16 cellular contexts compared by ENCODE assay signal in the genomic region with DNA sequence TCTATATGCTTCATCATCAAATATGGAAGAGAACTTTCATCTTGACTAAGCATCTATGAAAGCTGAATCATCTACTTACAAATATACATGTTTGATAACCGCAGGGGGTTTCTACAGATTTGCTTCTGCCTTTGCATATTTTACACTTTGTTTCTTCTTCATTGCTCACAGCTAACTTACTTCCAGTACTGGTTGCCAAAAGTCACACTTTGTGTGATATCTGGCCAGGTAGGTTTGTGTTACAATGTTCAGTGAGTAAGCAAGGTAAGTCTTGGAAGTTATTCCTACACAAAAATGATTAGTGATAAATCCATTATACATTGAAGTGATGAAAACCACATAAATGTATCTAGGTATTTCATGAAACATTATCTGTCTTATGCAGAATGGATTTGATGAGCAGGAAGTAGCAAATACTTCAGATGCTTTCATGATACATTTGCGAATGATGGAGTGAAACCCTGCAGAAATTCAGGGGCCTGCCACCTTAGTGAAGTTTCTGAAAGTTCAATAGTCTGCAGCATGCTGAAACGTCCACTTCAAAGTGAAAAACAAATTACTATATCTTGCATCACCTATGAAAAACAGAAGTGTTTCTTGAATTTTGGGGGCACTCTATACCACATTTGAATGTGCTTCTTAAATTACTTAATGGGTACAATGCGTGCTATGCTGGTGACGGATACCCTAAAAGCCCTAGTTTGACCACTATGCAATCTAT.
A peak's percentile ranks its signal among the peaks of the same experiment; 100 is the strongest.
DNase-seq lines count a peak whose midpoint lies in the region; ATAC-seq, FAIRE-seq and TF ChIP-seq lines count a peak whose summit lies in the region.
"Had no signal": no experiment of that assay in that cellular context is flagged by ENCODE, and none has a peak within 500 bp of the region (broad histone marks: within the 10 kb centered on the region; RNA-seq: fewer than 3 reads in every experiment).

No MANE protein-coding gene starts in this region.

- no peak for TF ChIP-seq CTCF in K562 (IDR thresholded peaks at IDR 0.05 in 2 of 3, conservative IDR thresholded peaks at IDR 0.05 in 1 of 3; ENCODE audit: insufficient read depth in 2 of 3, low read depth in 1 of 3, low read length in 3 of 3)
- no peak for TF ChIP-seq CTCF in hepatocyte (IDR thresholded peaks at IDR 0.05; ENCODE audit: poor library complexity)

- no peak overlapping the region for H3K4ac ChIP-seq in mesenchymal stem cell (ENCODE audit: low read depth in 1 of 2, low read length in 2 of 2)

- H3K27me3 ChIP-seq in K562 (ENCODE audit: control insufficient read depth in 2 of 2, insufficient read depth in 2 of 2, low read length in 2 of 2), result no peaks in the 10 kb centered on the region
- no peaks in the 10 kb centered on the region for H3K27me3 ChIP-seq in mesenchymal stem cell (ENCODE audit: control insufficient read depth in 1 of 2, insufficient read depth in 1 of 2, low read length in 2 of 2)
- H3K27me3 ChIP-seq in hepatocyte, result no peaks in the 10 kb centered on the region
- H3K27me3 ChIP-seq: suprapubic skin had no signal

- H3K9ac ChIP-seq in K562 (ENCODE audit: insufficient read depth in 1 of 2, low read depth in 2 of 2, low read length in 2 of 2) (no peak overlapping the region), mesenchymal stem cell (ENCODE audit: low read length) (no peak overlapping the region)

- H3K79me1 ChIP-seq in mesenchymal stem cell (replicated peaks; ENCODE audit: low read length, poor library complexity, severe bottlenecking), result no peaks in the 10 kb centered on the region

- no peak overlapping the region for H2AK5ac ChIP-seq in mesenchymal stem cell (ENCODE audit: low read length, severe bottlenecking)

- peaks cover 15% of the 10 kb centered on the region for H3K4me1 Mint-ChIP-seq in activated CD4-positive, alpha-beta memory T cell treated with anti-CD3 and anti-CD28 coated beads, Interleukin-2, amount 10 ng/mL, durations not matched to agents 7 days and 5 days
- peaks cover 13% of the 10 kb centered on the region for H3K4me1 Mint-ChIP-seq in activated CD4-positive, alpha-beta memory T cell treated with anti-CD3 and anti-CD28 coated beads for 36 hours (ENCODE audit: low read depth)
- H3K4me1 Mint-ChIP-seq: brain had no signal

- H2BK12ac ChIP-seq in mesenchymal stem cell (ENCODE audit: low read length in 2 of 2), result no peak overlapping the region

- no peak overlapping the region for H2AFZ ChIP-seq in K562 (ENCODE audit: low read depth, low read length)
- H2AFZ ChIP-seq in mesenchymal stem cell (ENCODE audit: low read depth, low read length), result no peak overlapping the region
- no peak overlapping the region for H2AFZ ChIP-seq in hepatocyte

- no peak overlapping the region for H3K14ac ChIP-seq in mesenchymal stem cell (ENCODE audit: low read length in 2 of 2)

- H3K36me3 ChIP-seq in K562 (ENCODE audit: control insufficient read depth, insufficient read depth, low read length) (no peaks in the 10 kb centered on the region), mesenchymal stem cell (ENCODE audit: control insufficient read depth in 1 of 2, insufficient read depth in 2 of 2, low read depth in 1 of 2, low read length in 2 of 2) (no peaks in the 10 kb centered on the region), hepatocyte (replicated peaks; ENCODE audit: insufficient read depth, low read depth) (no peaks in the 10 kb centered on the region)
- H3K36me3 ChIP-seq: suprapubic skin had no signal

- no peaks in the 10 kb centered on the region for H3K27me3 Mint-ChIP-seq in activated CD4-positive, alpha-beta memory T cell treated with anti-CD3 and anti-CD28 coated beads, Interleukin-2, amount 10 ng/mL, durations not matched to agents 7 days and 5 days
- H3K27me3 Mint-ChIP-seq in activated CD4-positive, alpha-beta memory T cell treated with anti-CD3 and anti-CD28 coated beads for 36 hours, result peaks cover 3% of the 10 kb centered on the region
- H3K27me3 Mint-ChIP-seq: brain had no signal

- H3K4me3 ChIP-seq in K562 (no peak overlapping the region), mesenchymal stem cell (ENCODE audit: insufficient read depth in 1 of 2, low read depth in 1 of 2, low read length in 2 of 2) (no peak overlapping the region), hepatocyte (no peak overlapping the region)
- H3K4me3 ChIP-seq: suprapubic skin had no signal

- DNase-seq in activated CD4-positive, alpha-beta memory T cell treated with anti-CD3 and anti-CD28 coated beads, Interleukin-2, amount 10 ng/mL, durations not matched to agents 7 days and 5 days, result no peak
- no peak for DNase-seq in activated CD4-positive, alpha-beta memory T cell treated with anti-CD3 and anti-CD28 coated beads for 36 hours
- DNase-seq in K562 (ENCODE audit: extremely low read depth in 1 of 4, low spot score in 3 of 4) (no peak), mesenchymal stem cell (no peak), hepatocyte (ENCODE audit: low spot score) (no peak), head of caudate nucleus (no peak)
- DNase-seq: DND-41; HFFc6; NCI-H1092 treated with DMSO at 0.1 percent for 48 hours; stimulated activated CD4-positive, alpha-beta T cell treated with anti-CD3 and anti-CD28 coated beads, Interleukin-2, amount 100 ng/mL, for 24 hours had no signal

- POLR2A ChIA-PET in activated CD4-positive, alpha-beta memory T cell treated with anti-CD3 and anti-CD28 coated beads, Interleukin-2, amount 10 ng/mL, durations not matched to agents 7 days and 5 days (lab: Charles Lee), result no interaction called here
- POLR2A ChIA-PET in activated CD4-positive, alpha-beta memory T cell treated with anti-CD3 and anti-CD28 coated beads for 36 hours (lab: Charles Lee), result no interaction called here
- POLR2A ChIA-PET in K562 (lab: Yijun Ruan, JAX), result interaction anchor here (0.8 kb wide), 1 partner anchor 15 kb away, joined by 3 read pairs; no protein-coding TSS in a partner anchor

- no peaks in the 10 kb centered on the region for H3K9me3 Mint-ChIP-seq in activated CD4-positive, alpha-beta memory T cell treated with anti-CD3 and anti-CD28 coated beads, Interleukin-2, amount 10 ng/mL, durations not matched to agents 7 days and 5 days
- H3K9me3 Mint-ChIP-seq in activated CD4-positive, alpha-beta memory T cell treated with anti-CD3 and anti-CD28 coated beads for 36 hours, result no peaks in the 10 kb centered on the region
- H3K9me3 Mint-ChIP-seq: brain; HFFc6; T-helper 1 cell treated with Interleukin-12 subunit alpha and Interleukin-12 subunit beta and Interleukin-4 antibody, amounts not matched to agents 30 μg/mL and 1 μg/mL, for 36 hours had no signal

- BruUV-seq in K562 (replicated peaks; lab: Mats Ljungman, UMichigan), result no TSS peak

- H3K4me3 Mint-ChIP-seq in activated CD4-positive, alpha-beta memory T cell treated with anti-CD3 and anti-CD28 coated beads, Interleukin-2, amount 10 ng/mL, durations not matched to agents 7 days and 5 days, result no peak overlapping the region
- no peak overlapping the region for H3K4me3 Mint-ChIP-seq in activated CD4-positive, alpha-beta memory T cell treated with anti-CD3 and anti-CD28 coated beads for 36 hours
- H3K4me3 Mint-ChIP-seq: brain; HFFc6; T-helper 1 cell treated with Interleukin-12 subunit alpha and Interleukin-12 subunit beta and Interleukin-4 antibody, amounts not matched to agents 30 μg/mL and 1 μg/mL, for 36 hours had no signal

- no peaks in the 10 kb centered on the region for H3K9me2 ChIP-seq in hepatocyte (replicated peaks; ENCODE audit: insufficient read depth)

- no peak overlapping the region for H3K18ac ChIP-seq in mesenchymal stem cell (ENCODE audit: low read depth in 1 of 2, low read length in 2 of 2)

- H3K27ac Mint-ChIP-seq in activated CD4-positive, alpha-beta memory T cell treated with anti-CD3 and anti-CD28 coated beads, Interleukin-2, amount 10 ng/mL, durations not matched to agents 7 days and 5 days, result peak overlapping the region; percentile 48
- H3K27ac Mint-ChIP-seq in activated CD4-positive, alpha-beta memory T cell treated with anti-CD3 and anti-CD28 coated beads for 36 hours, result no peak overlapping the region
- H3K27ac Mint-ChIP-seq: brain; HFFc6; T-helper 1 cell treated with Interleukin-12 subunit alpha and Interleukin-12 subunit beta and Interleukin-4 antibody, amounts not matched to agents 30 μg/mL and 1 μg/mL, for 36 hours had no signal

- no peaks in the 10 kb centered on the region for H3K9me3 ChIP-seq in K562 (replicated peaks; ENCODE audit: control insufficient read depth, insufficient read depth, low read depth, low read length)
- no peaks in the 10 kb centered on the region for H3K9me3 ChIP-seq in mesenchymal stem cell (ENCODE audit: control insufficient read depth, low read length)
- no peaks in the 10 kb centered on the region for H3K9me3 ChIP-seq in hepatocyte (ENCODE audit: low read depth)
- H3K9me3 ChIP-seq: suprapubic skin had no signal

- in situ Hi-C loops in K562 (cut with MboI), result no loop called here

- H2BK120ac ChIP-seq in mesenchymal stem cell (ENCODE audit: low read depth, low read length), result no peak overlapping the region

- H3K4me1 ChIP-seq in K562 (replicated peaks in 1 of 2; ENCODE audit: control insufficient read depth in 2 of 2, insufficient read depth in 2 of 2, low read length in 2 of 2) (no peaks in the 10 kb centered on the region), mesenchymal stem cell (ENCODE audit: control insufficient read depth, insufficient read depth, low read depth, low read length) (no peaks in the 10 kb centered on the region), hepatocyte (ENCODE audit: insufficient read depth) (no peaks in the 10 kb centered on the region)
- H3K4me1 ChIP-seq: suprapubic skin had no signal

- no peak overlapping the region for H3K27ac ChIP-seq in K562 (ENCODE audit: extremely low read depth, low read depth, low read length)
- H3K27ac ChIP-seq in mesenchymal stem cell (ENCODE audit: low read length, poor library complexity, severe bottlenecking), result no peak overlapping the region
- H3K27ac ChIP-seq in hepatocyte, result no peak overlapping the region
- H3K27ac ChIP-seq: suprapubic skin had no signal

- no peaks in the 10 kb centered on the region for H3K36me3 Mint-ChIP-seq in activated CD4-positive, alpha-beta memory T cell treated with anti-CD3 and anti-CD28 coated beads, Interleukin-2, amount 10 ng/mL, durations not matched to agents 7 days and 5 days (ENCODE audit: low read depth)
- H3K36me3 Mint-ChIP-seq in activated CD4-positive, alpha-beta memory T cell treated with anti-CD3 and anti-CD28 coated beads for 36 hours, result no peaks in the 10 kb centered on the region
- H3K36me3 Mint-ChIP-seq: brain had no signal

- H3K23ac ChIP-seq in mesenchymal stem cell (ENCODE audit: low read length in 2 of 2), result no peak overlapping the region

- no peak for TF ChIP-seq EP300 in K562 (IDR thresholded peaks at IDR 0.05; ENCODE audit: low read length)

- H4K91ac ChIP-seq in mesenchymal stem cell (ENCODE audit: low read length), result no peak overlapping the region

- no peaks in the 10 kb centered on the region for H3K9me1 ChIP-seq in K562 (ENCODE audit: control insufficient read depth, insufficient read depth, low read length)

- H4K20me1 ChIP-seq in K562 (replicated peaks; ENCODE audit: control insufficient read depth, insufficient read depth, low read length) (no peaks in the 10 kb centered on the region), hepatocyte (ENCODE audit: insufficient read depth, poor library complexity, severe bottlenecking) (no peaks in the 10 kb centered on the region)

- H2BK15ac ChIP-seq in mesenchymal stem cell (ENCODE audit: low read depth, poor library complexity, severe bottlenecking), result no peak overlapping the region

- CTCF ChIA-PET in activated CD4-positive, alpha-beta memory T cell treated with anti-CD3 and anti-CD28 coated beads, Interleukin-2, amount 10 ng/mL, durations not matched to agents 7 days and 5 days (lab: Charles Lee), result interaction anchor here (1.2 kb wide), 1 partner anchor 11 kb away, joined by 3 read pairs; no protein-coding TSS in a partner anchor
- CTCF ChIA-PET in activated CD4-positive, alpha-beta memory T cell treated with anti-CD3 and anti-CD28 coated beads for 36 hours (lab: Charles Lee), result interaction anchor here (1.2 kb wide), 1 partner anchor 91 kb away, joined by 3 read pairs; no protein-coding TSS in a partner anchor
- CTCF ChIA-PET in K562 (lab: Yijun Ruan, JAX; ENCODE audit: low intra/inter-chr PET ratio), result no interaction called here

- no peak overlapping the region for H4K8ac ChIP-seq in mesenchymal stem cell (ENCODE audit: low read length)

- H3K4me2 ChIP-seq in K562 (ENCODE audit: insufficient read depth, low read length), result no peak overlapping the region
- H3K4me2 ChIP-seq in mesenchymal stem cell (ENCODE audit: low read length, poor library complexity, severe bottlenecking), result no peak overlapping the region
- H3K4me2 ChIP-seq in hepatocyte, result no peak overlapping the region

- TF ChIP-seq POLR2A in K562 (conservative IDR thresholded peaks at IDR 0.05), result no peak

- H3K79me2 ChIP-seq in K562 (ENCODE audit: control insufficient read depth, insufficient read depth, low read length), result no peaks in the 10 kb centered on the region
- H3K79me2 ChIP-seq in hepatocyte, result no peaks in the 10 kb centered on the region

- intact Hi-C loops in activated CD4-positive, alpha-beta memory T cell treated with anti-CD3 and anti-CD28 coated beads for 36 hours (cut with micrococcal nuclease), result loop anchor here (1.0 to 5.0 kb wide), 3 partner anchors 16 to 431 kb away; no protein-coding TSS in a partner anchor
- intact Hi-C loops in K562 (cut with micrococcal nuclease) (loop anchor here (10.0 kb wide), 1 partner anchor 428 kb away; no protein-coding TSS in a partner anchor), head of caudate nucleus (cut with DNase I) (no loop called here)

- peak; percentile 88 for ATAC-seq in GM21526 (IDR thresholded peaks at IDR 0.05; ENCODE audit: low FRiP score, unreplicated experiment)
- ATAC-seq in HG03095 (IDR thresholded peaks at IDR 0.05; ENCODE audit: unreplicated experiment), result peak; percentile 87
- ATAC-seq in K562, result no peak

- WGBS in K562 (ENCODE audit: insufficient coverage, low coverage, missing lambda C conversion rate), result 21% methylated on average over 5 of the region's 5 CpGs
- 100% methylated on average over 3 of the region's 5 CpGs for whole genome bisulfite sequencing in mesenchymal stem cell
- 89% methylated on average over 5 of the region's 5 CpGs for WGBS in hepatocyte (ENCODE audit: low lambda C conversion rate, missing lambda C conversion rate)

- no peak overlapping the region for H2BK5ac ChIP-seq in mesenchymal stem cell (ENCODE audit: low read depth, low read length, poor library complexity, severe bottlenecking)

- FAIRE-seq in K562 (lab: Jason Lieb, UNC), result no peak
- FAIRE-seq: islet of Langerhans had no signal

- TF ChIP-seq RAD21 in K562 (CRISPR knock-in tag; conservative IDR thresholded peaks at IDR 0.05 in 1 of 2, IDR thresholded peaks at IDR 0.05 in 1 of 2), result no peak
